In the genomic region with DNA sequence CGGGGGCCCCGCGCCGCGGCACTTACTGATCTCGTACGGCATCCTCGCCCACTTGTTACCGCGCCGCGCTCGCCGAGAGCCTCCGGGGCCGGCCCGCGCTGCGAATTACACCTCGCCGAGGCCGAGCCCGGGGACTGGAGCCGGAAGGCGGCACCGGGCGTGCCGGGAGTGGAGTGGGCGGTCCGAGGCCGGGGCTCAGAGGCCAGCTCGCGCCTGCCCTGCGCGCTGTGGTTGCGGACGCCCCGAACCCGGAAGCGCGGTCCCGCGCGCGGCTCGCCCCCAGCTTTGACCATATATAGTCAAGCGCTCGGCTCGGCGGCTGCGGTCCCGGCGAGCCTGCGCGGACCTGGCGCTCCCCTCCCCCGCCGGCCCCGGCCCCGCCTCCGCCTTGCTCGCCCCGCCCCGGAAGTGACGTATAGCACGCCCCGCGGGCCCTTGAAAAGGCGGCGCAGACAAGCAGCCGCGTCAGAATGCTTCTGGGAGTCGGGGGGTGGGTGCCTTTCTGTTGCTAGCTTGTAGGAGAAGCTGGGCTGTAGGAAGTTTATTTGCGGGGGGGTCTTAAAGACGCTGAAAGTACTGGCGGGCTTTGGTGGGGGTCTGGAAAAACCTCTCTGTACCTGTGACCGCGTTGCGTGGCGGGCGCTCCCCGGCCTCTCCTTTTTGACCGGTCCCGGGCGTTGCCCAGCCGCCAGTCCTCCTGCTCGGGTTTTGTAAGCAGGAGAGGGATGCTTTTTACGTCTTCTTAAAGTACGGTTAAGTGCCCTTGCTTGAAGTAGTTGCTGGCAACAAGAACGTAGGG, we compare ENCODE assay signal across 1 cellular context.
TF ChIP-seq lines count a peak whose summit lies in the region.

A gene with protein sequence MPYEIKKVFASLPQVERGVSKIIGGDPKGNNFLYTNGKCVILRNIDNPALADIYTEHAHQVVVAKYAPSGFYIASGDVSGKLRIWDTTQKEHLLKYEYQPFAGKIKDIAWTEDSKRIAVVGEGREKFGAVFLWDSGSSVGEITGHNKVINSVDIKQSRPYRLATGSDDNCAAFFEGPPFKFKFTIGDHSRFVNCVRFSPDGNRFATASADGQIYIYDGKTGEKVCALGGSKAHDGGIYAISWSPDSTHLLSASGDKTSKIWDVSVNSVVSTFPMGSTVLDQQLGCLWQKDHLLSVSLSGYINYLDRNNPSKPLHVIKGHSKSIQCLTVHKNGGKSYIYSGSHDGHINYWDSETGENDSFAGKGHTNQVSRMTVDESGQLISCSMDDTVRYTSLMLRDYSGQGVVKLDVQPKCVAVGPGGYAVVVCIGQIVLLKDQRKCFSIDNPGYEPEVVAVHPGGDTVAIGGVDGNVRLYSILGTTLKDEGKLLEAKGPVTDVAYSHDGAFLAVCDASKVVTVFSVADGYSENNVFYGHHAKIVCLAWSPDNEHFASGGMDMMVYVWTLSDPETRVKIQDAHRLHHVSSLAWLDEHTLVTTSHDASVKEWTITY (minus strand): TSS at position 175 of the 799 bp plus-strand sequence. CDS start 133 bp downstream, at position 42.

TF ChIP-seq in HEK293, 187 proteins besides CTCF, POLR2A, EP300 and RAD21 (continued from another document and continues in another):
- TF ChIP-seq, protein P1, sequence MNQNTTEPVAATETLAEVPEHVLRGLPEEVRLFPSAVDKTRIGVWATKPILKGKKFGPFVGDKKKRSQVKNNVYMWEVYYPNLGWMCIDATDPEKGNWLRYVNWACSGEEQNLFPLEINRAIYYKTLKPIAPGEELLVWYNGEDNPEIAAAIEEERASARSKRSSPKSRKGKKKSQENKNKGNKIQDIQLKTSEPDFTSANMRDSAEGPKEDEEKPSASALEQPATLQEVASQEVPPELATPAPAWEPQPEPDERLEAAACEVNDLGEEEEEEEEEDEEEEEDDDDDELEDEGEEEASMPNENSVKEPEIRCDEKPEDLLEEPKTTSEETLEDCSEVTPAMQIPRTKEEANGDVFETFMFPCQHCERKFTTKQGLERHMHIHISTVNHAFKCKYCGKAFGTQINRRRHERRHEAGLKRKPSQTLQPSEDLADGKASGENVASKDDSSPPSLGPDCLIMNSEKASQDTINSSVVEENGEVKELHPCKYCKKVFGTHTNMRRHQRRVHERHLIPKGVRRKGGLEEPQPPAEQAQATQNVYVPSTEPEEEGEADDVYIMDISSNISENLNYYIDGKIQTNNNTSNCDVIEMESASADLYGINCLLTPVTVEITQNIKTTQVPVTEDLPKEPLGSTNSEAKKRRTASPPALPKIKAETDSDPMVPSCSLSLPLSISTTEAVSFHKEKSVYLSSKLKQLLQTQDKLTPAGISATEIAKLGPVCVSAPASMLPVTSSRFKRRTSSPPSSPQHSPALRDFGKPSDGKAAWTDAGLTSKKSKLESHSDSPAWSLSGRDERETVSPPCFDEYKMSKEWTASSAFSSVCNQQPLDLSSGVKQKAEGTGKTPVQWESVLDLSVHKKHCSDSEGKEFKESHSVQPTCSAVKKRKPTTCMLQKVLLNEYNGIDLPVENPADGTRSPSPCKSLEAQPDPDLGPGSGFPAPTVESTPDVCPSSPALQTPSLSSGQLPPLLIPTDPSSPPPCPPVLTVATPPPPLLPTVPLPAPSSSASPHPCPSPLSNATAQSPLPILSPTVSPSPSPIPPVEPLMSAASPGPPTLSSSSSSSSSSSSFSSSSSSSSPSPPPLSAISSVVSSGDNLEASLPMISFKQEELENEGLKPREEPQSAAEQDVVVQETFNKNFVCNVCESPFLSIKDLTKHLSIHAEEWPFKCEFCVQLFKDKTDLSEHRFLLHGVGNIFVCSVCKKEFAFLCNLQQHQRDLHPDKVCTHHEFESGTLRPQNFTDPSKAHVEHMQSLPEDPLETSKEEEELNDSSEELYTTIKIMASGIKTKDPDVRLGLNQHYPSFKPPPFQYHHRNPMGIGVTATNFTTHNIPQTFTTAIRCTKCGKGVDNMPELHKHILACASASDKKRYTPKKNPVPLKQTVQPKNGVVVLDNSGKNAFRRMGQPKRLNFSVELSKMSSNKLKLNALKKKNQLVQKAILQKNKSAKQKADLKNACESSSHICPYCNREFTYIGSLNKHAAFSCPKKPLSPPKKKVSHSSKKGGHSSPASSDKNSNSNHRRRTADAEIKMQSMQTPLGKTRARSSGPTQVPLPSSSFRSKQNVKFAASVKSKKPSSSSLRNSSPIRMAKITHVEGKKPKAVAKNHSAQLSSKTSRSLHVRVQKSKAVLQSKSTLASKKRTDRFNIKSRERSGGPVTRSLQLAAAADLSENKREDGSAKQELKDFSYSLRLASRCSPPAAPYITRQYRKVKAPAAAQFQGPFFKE (tag by site-specific recombination; IDR thresholded peaks at IDR 0.05; ENCODE audit: borderline replicate concordance) = no peak
- no peak for TF ChIP-seq ZNF140 (tag by site-specific recombination; IDR thresholded peaks at IDR 0.05)
- no peak for TF ChIP-seq ZNF555 (tag by site-specific recombination; conservative IDR thresholded peaks at IDR 0.05)
- TF ChIP-seq ZBTB7A (tag by site-specific recombination; IDR thresholded peaks at IDR 0.05; ENCODE audit: low read depth) = no peak
- no peak for TF ChIP-seq ZNF624 (tag by site-specific recombination; IDR thresholded peaks at IDR 0.05)
- TF ChIP-seq ZNF211 (tag by site-specific recombination; IDR thresholded peaks at IDR 0.05; ENCODE audit: low read depth) = no peak
- peak; percentile 21; the same call in 1 of the 2 replicates for TF ChIP-seq ZNF184 (tag by site-specific recombination; IDR thresholded peaks at IDR 0.05)
- TF ChIP-seq ZNF843 (tag by site-specific recombination; IDR thresholded peaks at IDR 0.05) = 0 out of 2 replicates have a peak, but pooled peaks have one; percentile 23
- TF ChIP-seq ZNF768 (tag by site-specific recombination; IDR thresholded peaks at IDR 0.05) = no peak
- TF ChIP-seq ZNF660 (tag by site-specific recombination; IDR thresholded peaks at IDR 0.05) = no peak
- TF ChIP-seq, protein P2, sequence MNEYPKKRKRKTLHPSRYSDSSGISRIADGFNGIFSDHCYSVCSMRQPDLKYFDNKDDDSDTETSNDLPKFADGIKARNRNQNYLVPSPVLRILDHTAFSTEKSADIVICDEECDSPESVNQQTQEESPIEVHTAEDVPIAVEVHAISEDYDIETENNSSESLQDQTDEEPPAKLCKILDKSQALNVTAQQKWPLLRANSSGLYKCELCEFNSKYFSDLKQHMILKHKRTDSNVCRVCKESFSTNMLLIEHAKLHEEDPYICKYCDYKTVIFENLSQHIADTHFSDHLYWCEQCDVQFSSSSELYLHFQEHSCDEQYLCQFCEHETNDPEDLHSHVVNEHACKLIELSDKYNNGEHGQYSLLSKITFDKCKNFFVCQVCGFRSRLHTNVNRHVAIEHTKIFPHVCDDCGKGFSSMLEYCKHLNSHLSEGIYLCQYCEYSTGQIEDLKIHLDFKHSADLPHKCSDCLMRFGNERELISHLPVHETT (tag by site-specific recombination; IDR thresholded peaks at IDR 0.05) = peak; percentile 52; the same call in 1 of the 2 replicates
- no peak for TF ChIP-seq ZNF404 (tag by site-specific recombination; IDR thresholded peaks at IDR 0.05)
- TF ChIP-seq EGR2 (tag by site-specific recombination; IDR thresholded peaks at IDR 0.05; ENCODE audit: low read depth) = no peak
- no peak for TF ChIP-seq ZNF24 (tag by site-specific recombination; IDR thresholded peaks at IDR 0.05)
- no peak for TF ChIP-seq ZNF221 (tag by site-specific recombination; IDR thresholded peaks at IDR 0.05; ENCODE audit: borderline replicate concordance)
- 0 out of 2 replicates have a peak, but pooled peaks have one; percentile 44 for TF ChIP-seq ZFP69B (tag by site-specific recombination; IDR thresholded peaks at IDR 0.05)
- TF ChIP-seq RBAK (tag by site-specific recombination; IDR thresholded peaks at IDR 0.05) = no peak
- no peak for TF ChIP-seq ZNF561 (tag by site-specific recombination; IDR thresholded peaks at IDR 0.05; ENCODE audit: borderline replicate concordance)
- TF ChIP-seq ZNF175 (tag by site-specific recombination; IDR thresholded peaks at IDR 0.05) = no peak
- TF ChIP-seq, protein P3, sequence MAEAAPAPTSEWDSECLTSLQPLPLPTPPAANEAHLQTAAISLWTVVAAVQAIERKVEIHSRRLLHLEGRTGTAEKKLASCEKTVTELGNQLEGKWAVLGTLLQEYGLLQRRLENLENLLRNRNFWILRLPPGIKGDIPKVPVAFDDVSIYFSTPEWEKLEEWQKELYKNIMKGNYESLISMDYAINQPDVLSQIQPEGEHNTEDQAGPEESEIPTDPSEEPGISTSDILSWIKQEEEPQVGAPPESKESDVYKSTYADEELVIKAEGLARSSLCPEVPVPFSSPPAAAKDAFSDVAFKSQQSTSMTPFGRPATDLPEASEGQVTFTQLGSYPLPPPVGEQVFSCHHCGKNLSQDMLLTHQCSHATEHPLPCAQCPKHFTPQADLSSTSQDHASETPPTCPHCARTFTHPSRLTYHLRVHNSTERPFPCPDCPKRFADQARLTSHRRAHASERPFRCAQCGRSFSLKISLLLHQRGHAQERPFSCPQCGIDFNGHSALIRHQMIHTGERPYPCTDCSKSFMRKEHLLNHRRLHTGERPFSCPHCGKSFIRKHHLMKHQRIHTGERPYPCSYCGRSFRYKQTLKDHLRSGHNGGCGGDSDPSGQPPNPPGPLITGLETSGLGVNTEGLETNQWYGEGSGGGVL (tag by site-specific recombination; IDR thresholded peaks at IDR 0.05) = no peak
- no peak for TF ChIP-seq ZNF214 (tag by site-specific recombination; IDR thresholded peaks at IDR 0.05; ENCODE audit: borderline replicate concordance)
- no peak for TF ChIP-seq ZNF114 (tag by site-specific recombination; IDR thresholded peaks at IDR 0.05)
- TF ChIP-seq, protein P4, sequence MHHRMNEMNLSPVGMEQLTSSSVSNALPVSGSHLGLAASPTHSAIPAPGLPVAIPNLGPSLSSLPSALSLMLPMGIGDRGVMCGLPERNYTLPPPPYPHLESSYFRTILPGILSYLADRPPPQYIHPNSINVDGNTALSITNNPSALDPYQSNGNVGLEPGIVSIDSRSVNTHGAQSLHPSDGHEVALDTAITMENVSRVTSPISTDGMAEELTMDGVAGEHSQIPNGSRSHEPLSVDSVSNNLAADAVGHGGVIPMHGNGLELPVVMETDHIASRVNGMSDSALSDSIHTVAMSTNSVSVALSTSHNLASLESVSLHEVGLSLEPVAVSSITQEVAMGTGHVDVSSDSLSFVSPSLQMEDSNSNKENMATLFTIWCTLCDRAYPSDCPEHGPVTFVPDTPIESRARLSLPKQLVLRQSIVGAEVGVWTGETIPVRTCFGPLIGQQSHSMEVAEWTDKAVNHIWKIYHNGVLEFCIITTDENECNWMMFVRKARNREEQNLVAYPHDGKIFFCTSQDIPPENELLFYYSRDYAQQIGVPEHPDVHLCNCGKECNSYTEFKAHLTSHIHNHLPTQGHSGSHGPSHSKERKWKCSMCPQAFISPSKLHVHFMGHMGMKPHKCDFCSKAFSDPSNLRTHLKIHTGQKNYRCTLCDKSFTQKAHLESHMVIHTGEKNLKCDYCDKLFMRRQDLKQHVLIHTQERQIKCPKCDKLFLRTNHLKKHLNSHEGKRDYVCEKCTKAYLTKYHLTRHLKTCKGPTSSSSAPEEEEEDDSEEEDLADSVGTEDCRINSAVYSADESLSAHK (tag by site-specific recombination; IDR thresholded peaks at IDR 0.05) = no peak
- TF ChIP-seq ZSCAN16 (tag by site-specific recombination; IDR thresholded peaks at IDR 0.05) = no peak
- TF ChIP-seq, protein P5, sequence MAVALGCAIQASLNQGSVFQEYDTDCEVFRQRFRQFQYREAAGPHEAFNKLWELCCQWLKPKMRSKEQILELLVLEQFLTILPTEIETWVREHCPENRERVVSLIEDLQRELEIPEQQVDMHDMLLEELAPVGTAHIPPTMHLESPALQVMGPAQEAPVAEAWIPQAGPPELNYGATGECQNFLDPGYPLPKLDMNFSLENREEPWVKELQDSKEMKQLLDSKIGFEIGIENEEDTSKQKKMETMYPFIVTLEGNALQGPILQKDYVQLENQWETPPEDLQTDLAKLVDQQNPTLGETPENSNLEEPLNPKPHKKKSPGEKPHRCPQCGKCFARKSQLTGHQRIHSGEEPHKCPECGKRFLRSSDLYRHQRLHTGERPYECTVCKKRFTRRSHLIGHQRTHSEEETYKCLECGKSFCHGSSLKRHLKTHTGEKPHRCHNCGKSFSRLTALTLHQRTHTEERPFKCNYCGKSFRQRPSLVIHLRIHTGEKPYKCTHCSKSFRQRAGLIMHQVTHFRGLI (tag by site-specific recombination; IDR thresholded peaks at IDR 0.05) = no peak
- TF ChIP-seq MYNN (tag by site-specific recombination; IDR thresholded peaks at IDR 0.05; ENCODE audit: borderline replicate concordance) = no peak
- TF ChIP-seq ZSCAN23 (tag by site-specific recombination; IDR thresholded peaks at IDR 0.05) = no peak
- no peak for TF ChIP-seq ZNF623 (tag by site-specific recombination; IDR thresholded peaks at IDR 0.05)
- TF ChIP-seq ZNF701 (tag by site-specific recombination; IDR thresholded peaks at IDR 0.05) = no peak
- TF ChIP-seq ZBTB48 (tag by site-specific recombination; IDR thresholded peaks at IDR 0.05) = no peak
- no peak for TF ChIP-seq BCL11A (tag by site-specific recombination; IDR thresholded peaks at IDR 0.05; ENCODE audit: low read depth)
- no peak for TF ChIP-seq ZNF548 (tag by site-specific recombination; IDR thresholded peaks at IDR 0.05)
- TF ChIP-seq ZNF776 (tag by site-specific recombination; IDR thresholded peaks at IDR 0.05; ENCODE audit: borderline replicate concordance) = no peak
- TF ChIP-seq ZNF416 (tag by site-specific recombination; IDR thresholded peaks at IDR 0.05) = no peak
- TF ChIP-seq ZNF239 (tag by site-specific recombination; IDR thresholded peaks at IDR 0.05) = no peak
- 0 out of 2 replicates have a peak, but pooled peaks have one; percentile 53 for TF ChIP-seq ZNF501 (tag by site-specific recombination; IDR thresholded peaks at IDR 0.05)
- TF ChIP-seq ZXDB (tag by site-specific recombination; IDR thresholded peaks at IDR 0.05) = 0 out of 2 replicates have a peak, but pooled peaks have one; percentile 33
- TF ChIP-seq HOXC10 (CRISPR knock-in tag; IDR thresholded peaks at IDR 0.05) = no peak
- TF ChIP-seq ZNF138 (tag by site-specific recombination; IDR thresholded peaks at IDR 0.05; ENCODE audit: borderline replicate concordance) = no peak
- no peak for TF ChIP-seq ZNF654 (tag by site-specific recombination; IDR thresholded peaks at IDR 0.05; ENCODE audit: low read depth)
- TF ChIP-seq ZNF155 (tag by site-specific recombination; IDR thresholded peaks at IDR 0.05) = no peak
- no peak for TF ChIP-seq TCF7L2 (IDR thresholded peaks at IDR 0.05; ENCODE audit: borderline replicate concordance, low read depth, low read length)
- TF ChIP-seq ZNF2 (tag by site-specific recombination; IDR thresholded peaks at IDR 0.05) = no peak
- TF ChIP-seq, protein P6, sequence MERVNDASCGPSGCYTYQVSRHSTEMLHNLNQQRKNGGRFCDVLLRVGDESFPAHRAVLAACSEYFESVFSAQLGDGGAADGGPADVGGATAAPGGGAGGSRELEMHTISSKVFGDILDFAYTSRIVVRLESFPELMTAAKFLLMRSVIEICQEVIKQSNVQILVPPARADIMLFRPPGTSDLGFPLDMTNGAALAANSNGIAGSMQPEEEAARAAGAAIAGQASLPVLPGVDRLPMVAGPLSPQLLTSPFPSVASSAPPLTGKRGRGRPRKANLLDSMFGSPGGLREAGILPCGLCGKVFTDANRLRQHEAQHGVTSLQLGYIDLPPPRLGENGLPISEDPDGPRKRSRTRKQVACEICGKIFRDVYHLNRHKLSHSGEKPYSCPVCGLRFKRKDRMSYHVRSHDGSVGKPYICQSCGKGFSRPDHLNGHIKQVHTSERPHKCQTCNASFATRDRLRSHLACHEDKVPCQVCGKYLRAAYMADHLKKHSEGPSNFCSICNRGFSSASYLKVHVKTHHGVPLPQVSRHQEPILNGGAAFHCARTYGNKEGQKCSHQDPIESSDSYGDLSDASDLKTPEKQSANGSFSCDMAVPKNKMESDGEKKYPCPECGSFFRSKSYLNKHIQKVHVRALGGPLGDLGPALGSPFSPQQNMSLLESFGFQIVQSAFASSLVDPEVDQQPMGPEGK (tag by site-specific recombination; IDR thresholded peaks at IDR 0.05) = peak; percentile 41; the same call in 1 of the 2 replicates
- TF ChIP-seq HOXD13 (CRISPR knock-in tag; IDR thresholded peaks at IDR 0.05; ENCODE audit: borderline replicate concordance) = no peak
- TF ChIP-seq ZNF530 (tag by site-specific recombination; IDR thresholded peaks at IDR 0.05; ENCODE audit: low read depth) = no peak
